22 cellular contexts compared by ENCODE assay signal in the genomic region with DNA sequence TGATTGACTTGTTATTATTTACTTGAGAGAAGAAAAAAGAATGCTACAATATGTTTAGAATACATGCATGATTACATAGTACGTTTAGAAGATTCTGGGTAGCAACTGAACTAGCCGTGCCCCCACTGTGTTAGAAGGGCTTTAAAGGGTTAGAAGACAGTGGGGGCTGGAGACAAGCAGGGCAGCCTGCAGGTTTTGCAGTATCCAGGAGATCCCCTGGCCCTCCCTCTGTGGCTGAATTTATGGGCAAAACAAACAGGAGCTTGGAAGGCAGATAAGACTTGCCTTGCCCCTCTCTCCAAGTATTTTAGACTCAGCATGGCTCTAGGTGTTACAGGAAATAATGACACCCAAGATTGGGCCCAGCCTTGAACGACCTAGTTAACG.
"Had no signal": no experiment of that assay in that cellular context is flagged by ENCODE, and none has a peak within 500 bp of the region (broad histone marks: within the 10 kb centered on the region; RNA-seq: fewer than 3 reads in every experiment).

No MANE protein-coding gene starts in this region.

- H3K36me3 Mint-ChIP-seq: activated naive CD4-positive, alpha-beta T cell treated with anti-CD3 and anti-CD28 coated beads, Interleukin-2, amount 50 U/mL, for 72 hours; WTC11 had no signal

- H3K4me3 Mint-ChIP-seq: activated CD8-positive, alpha-beta T cell treated with anti-CD3 and anti-CD28 coated beads for 36 hours; activated naive CD8-positive, alpha-beta T cell treated with anti-CD3 and anti-CD28 coated beads, Interleukin-2, amount 50 U/mL, for 24 hours; T-helper 1 cell treated with Interleukin-12 subunit alpha and Interleukin-12 subunit beta and Interleukin-4 antibody, amounts not matched to agents 30 μg/mL and 1 μg/mL, for 36 hours; WTC11 had no signal

- H3K9ac ChIP-seq: SK-N-SH had no signal

- H3K9me3 ChIP-seq: ascending aorta, body of pancreas, SJCRH30, SK-N-SH had no signal

- H3K36me3 ChIP-seq: ascending aorta, SJCRH30 had no signal

- H3K4me2 ChIP-seq: SK-N-SH had no signal

- H3K9me3 Mint-ChIP-seq: activated CD8-positive, alpha-beta T cell treated with anti-CD3 and anti-CD28 coated beads for 36 hours; activated naive CD4-positive, alpha-beta T cell treated with anti-CD3 and anti-CD28 coated beads, Interleukin-2, amount 50 U/mL, for 72 hours; activated naive CD8-positive, alpha-beta T cell treated with anti-CD3 and anti-CD28 coated beads, Interleukin-2, amount 50 U/mL, for 24 hours; T-helper 1 cell treated with Interleukin-12 subunit alpha and Interleukin-12 subunit beta and Interleukin-4 antibody, amounts not matched to agents 30 μg/mL and 1 μg/mL, for 36 hours; WTC11 had no signal

- H3K27ac Mint-ChIP-seq: activated CD8-positive, alpha-beta T cell treated with anti-CD3 and anti-CD28 coated beads for 36 hours had no signal

- H3K4me1 Mint-ChIP-seq: WTC11 had no signal

- H3K27me3 Mint-ChIP-seq: activated CD8-positive, alpha-beta T cell treated with anti-CD3 and anti-CD28 coated beads for 36 hours; activated naive CD8-positive, alpha-beta T cell treated with anti-CD3 and anti-CD28 coated beads, Interleukin-2, amount 50 U/mL, for 24 hours had no signal

- H3K4me3 ChIP-seq: ascending aorta, body of pancreas, SJCRH30 had no signal

- H3K27me3 ChIP-seq: ascending aorta, body of pancreas, SJCRH30 had no signal

- DNase-seq: activated CD4-positive, CD25-positive, alpha-beta regulatory T cell treated with anti-CD3 and anti-CD28 coated beads, Interleukin-2, amount 50 U/mL, for 72 hours; activated CD8-positive, alpha-beta memory T cell treated with anti-CD3 and anti-CD28 coated beads, Interleukin-2, amount 50 U/mL, for 4 hours; activated CD8-positive, alpha-beta T cell treated with anti-CD3 and anti-CD28 coated beads for 36 hours; activated naive CD8-positive, alpha-beta T cell treated with anti-CD3 and anti-CD28 coated beads, Interleukin-2, amount 50 U/mL, for 24 hours; activated T-cell treated with anti-CD3 and anti-CD28 coated beads, Interleukin-2, amount 50 U/mL, for 1 hour; amniotic stem cell; body of pancreas; central memory CD4-positive, alpha-beta T cell; NCI-H1105 treated with DMSO at 0.1 percent for 48 hours; NCI-H1436 treated with DMSO at 0.1 percent for 48 hours; NCI-H187; NCI-H2081; NCI-H510A treated with DMSO at 0.1 percent for 48 hours; NCI-H69; NK-92 treated with Interleukin-12 subunit alpha and Interleukin-12 subunit beta, amount 100 ng/mL, for 24 hours; RPMI8226; SJCRH30; SK-N-SH had no signal

- H3K4me1 ChIP-seq: ascending aorta, body of pancreas, SJCRH30 had no signal

- ATAC-seq: activated CD8-positive, alpha-beta T cell treated with anti-CD3 and anti-CD28 coated beads for 36 hours; body of pancreas; WTC11 had no signal

- H3K27ac ChIP-seq: ascending aorta, body of pancreas, SJCRH30 had no signal
